ENCODE assay signal across 22 cellular contexts in the genomic region with DNA sequence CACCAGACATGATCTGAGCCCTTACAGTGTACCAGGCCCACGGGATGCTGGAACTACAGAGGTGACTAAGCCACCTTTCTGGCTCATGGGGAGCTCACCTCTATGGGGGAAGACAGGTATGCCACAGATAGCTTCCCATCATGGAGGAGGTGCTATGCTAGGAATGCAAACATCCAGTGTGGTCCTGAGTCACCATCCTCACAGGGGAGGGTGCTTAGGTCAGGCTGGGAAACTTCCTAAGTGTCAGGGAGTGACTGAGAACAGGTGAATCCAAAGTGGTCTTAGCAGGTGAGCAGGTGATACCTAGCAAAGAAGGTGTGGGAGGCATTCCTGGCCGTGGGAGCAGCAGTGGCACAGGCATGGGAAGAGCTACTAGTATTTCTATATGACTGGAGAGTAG. TPM values are rescaled to one million over a fixed set of nuclear protein-coding genes. Genes with fewer than 3 reads are reported as not detected.
DNase-seq lines count a peak whose midpoint lies in the region; ATAC-seq, FAIRE-seq and TF ChIP-seq lines count a peak whose summit lies in the region.
"Had no signal": no experiment of that assay in that cellular context is flagged by ENCODE, and none has a peak within 500 bp of the region (broad histone marks: within the 10 kb centered on the region; RNA-seq: fewer than 3 reads in every experiment).

No MANE protein-coding gene starts in this region.

- H3K9me3 Mint-ChIP-seq in stimulated activated naive CD8-positive, alpha-beta T cell treated with anti-CD3 and anti-CD28 coated beads, Interleukin-15, Interleukin-2, amounts not matched to agents 100 ng/mL and 50 ng/mL, for 24 hours = no peaks in the 10 kb centered on the region
- H3K9me3 Mint-ChIP-seq in stimulated activated naive CD8-positive, alpha-beta T cell treated with anti-CD3 and anti-CD28 coated beads, Interleukin-15, amount 100 ng/mL, for 72 hours = no peaks in the 10 kb centered on the region
- H3K9me3 Mint-ChIP-seq in natural killer cell treated with Interleukin-12 subunit alpha and Interleukin-12 subunit beta and Interleukin-15 and Interleukin-18, amount 100 ng/mL, for 72 hours = no peaks in the 10 kb centered on the region
- H3K9me3 Mint-ChIP-seq: mesothelial cell of epicardium, neural progenitor cell had no signal

- no peak overlapping the region for H3K4me3 Mint-ChIP-seq in stimulated activated naive CD8-positive, alpha-beta T cell treated with anti-CD3 and anti-CD28 coated beads, Interleukin-15, Interleukin-2, amounts not matched to agents 100 ng/mL and 50 ng/mL, for 24 hours
- H3K4me3 Mint-ChIP-seq in stimulated activated naive CD8-positive, alpha-beta T cell treated with anti-CD3 and anti-CD28 coated beads, Interleukin-15, amount 100 ng/mL, for 72 hours = no peak overlapping the region
- H3K4me3 Mint-ChIP-seq in natural killer cell treated with Interleukin-12 subunit alpha and Interleukin-12 subunit beta and Interleukin-15 and Interleukin-18, amount 100 ng/mL, for 72 hours = no peak overlapping the region
- H3K4me3 Mint-ChIP-seq: activated CD4-positive, alpha-beta T cell treated with anti-CD3 and anti-CD28 coated beads for 36 hours; mesothelial cell of epicardium; neural progenitor cell had no signal

- H3K9me3 ChIP-seq in RWPE2 (ENCODE audit: severe bottlenecking) = no peaks in the 10 kb centered on the region
- H3K9me3 ChIP-seq in keratinocyte (ENCODE audit: control insufficient read depth, low read depth, low read length) = no peaks in the 10 kb centered on the region

- DNase-seq in stimulated activated naive CD8-positive, alpha-beta T cell treated with anti-CD3 and anti-CD28 coated beads, Interleukin-15, amount 100 ng/mL, for 72 hours = no peak
- DNase-seq in RWPE2 (ENCODE audit: low spot score) (no peak), keratinocyte (ENCODE audit: low read depth, low spot score) (peak; percentile 83), NCI-H82 (lab: John Stamatoyannopoulos, UW) (no peak), Right ventricle myocardium inferior (ENCODE audit: missing footprints) (no peak)
- DNase-seq in natural killer cell treated with Interleukin-12 subunit alpha and Interleukin-12 subunit beta and Interleukin-15 and Interleukin-18, amount 100 ng/mL, for 72 hours (ENCODE audit: low spot score) = no peak
- DNase-seq: activated CD4-positive, alpha-beta T cell treated with anti-CD3 and anti-CD28 coated beads for 36 hours; activated CD8-positive, alpha-beta memory T cell treated with anti-CD3 and anti-CD28 coated beads, Interleukin-2, amount 50 U/mL, for 48 hours; effector CD4-positive, alpha-beta T cell; GM23248; Kasumi-1; NCI-H69; OCI-M1; T1000 had no signal

- peaks cover 19% of the 10 kb centered on the region for H3K36me3 Mint-ChIP-seq in stimulated activated naive CD8-positive, alpha-beta T cell treated with anti-CD3 and anti-CD28 coated beads, Interleukin-15, Interleukin-2, amounts not matched to agents 100 ng/mL and 50 ng/mL, for 24 hours (ENCODE audit: low read depth)
- H3K36me3 Mint-ChIP-seq in natural killer cell treated with Interleukin-12 subunit alpha and Interleukin-12 subunit beta and Interleukin-15 and Interleukin-18, amount 100 ng/mL, for 72 hours = no peaks in the 10 kb centered on the region
- H3K36me3 Mint-ChIP-seq: mesothelial cell of epicardium, neural progenitor cell had no signal

- dilution Hi-C loops in keratinocyte (cut with MboI; ENCODE audit: extremely low pct_ligation_motif_present, low sequenced_read_pairs) = no loop called here

- no peaks in the 10 kb centered on the region for H3K36me3 ChIP-seq in RWPE2 (ENCODE audit: low read depth)
- H3K36me3 ChIP-seq in keratinocyte (ENCODE audit: control insufficient read depth in 2 of 2, extremely low read depth in 1 of 2, insufficient read depth in 2 of 2, low read length in 2 of 2) = peaks cover 5 to 12% of the 10 kb centered on the region in 2 experiments
- H3K36me3 ChIP-seq: cardiac muscle cell, neural progenitor cell had no signal

- no peak overlapping the region for H3K4me2 ChIP-seq in keratinocyte (ENCODE audit: control insufficient read depth, extremely low read depth, insufficient read depth, low read depth, low read length)
- H3K4me2 ChIP-seq: neural progenitor cell had no signal

- no peaks in the 10 kb centered on the region for H3K27me3 Mint-ChIP-seq in stimulated activated naive CD8-positive, alpha-beta T cell treated with anti-CD3 and anti-CD28 coated beads, Interleukin-15, Interleukin-2, amounts not matched to agents 100 ng/mL and 50 ng/mL, for 24 hours
- H3K27me3 Mint-ChIP-seq in stimulated activated naive CD8-positive, alpha-beta T cell treated with anti-CD3 and anti-CD28 coated beads, Interleukin-15, amount 100 ng/mL, for 72 hours = no peaks in the 10 kb centered on the region
- H3K27me3 Mint-ChIP-seq in natural killer cell treated with Interleukin-12 subunit alpha and Interleukin-12 subunit beta and Interleukin-15 and Interleukin-18, amount 100 ng/mL, for 72 hours = no peaks in the 10 kb centered on the region
- H3K27me3 Mint-ChIP-seq: activated CD4-positive, alpha-beta T cell treated with anti-CD3 and anti-CD28 coated beads for 36 hours had no signal

- peaks cover 52% of the 10 kb centered on the region for H3K4me1 Mint-ChIP-seq in stimulated activated naive CD8-positive, alpha-beta T cell treated with anti-CD3 and anti-CD28 coated beads, Interleukin-15, Interleukin-2, amounts not matched to agents 100 ng/mL and 50 ng/mL, for 24 hours (ENCODE audit: low read depth)
- H3K4me1 Mint-ChIP-seq in stimulated activated naive CD8-positive, alpha-beta T cell treated with anti-CD3 and anti-CD28 coated beads, Interleukin-15, amount 100 ng/mL, for 72 hours = peaks cover 58% of the 10 kb centered on the region
- peaks cover 24 to 48% of the 10 kb centered on the region in 2 donors for H3K4me1 Mint-ChIP-seq in natural killer cell treated with Interleukin-12 subunit alpha and Interleukin-12 subunit beta and Interleukin-15 and Interleukin-18, amount 100 ng/mL, for 72 hours (ENCODE audit: low read depth in 2 of 2)
- H3K4me1 Mint-ChIP-seq: neural progenitor cell had no signal

- intact Hi-C loops in Right ventricle myocardium inferior (cut with DNase I) = no loop called here

- FAIRE-seq in keratinocyte (lab: Jason Lieb, UNC) = peak; percentile 74
- FAIRE-seq: G401.6, GM12891 had no signal

- H3K27me3 ChIP-seq in RWPE2 (ENCODE audit: insufficient read depth, poor library complexity, severe bottlenecking) (no peaks in the 10 kb centered on the region), keratinocyte (ENCODE audit: control insufficient read depth, extremely low read depth, insufficient read depth, low read length) (no peaks in the 10 kb centered on the region)
- H3K27me3 ChIP-seq: cardiac muscle cell had no signal

- H3K4me3 ChIP-seq in RWPE2 (ENCODE audit: severe bottlenecking) = no peak overlapping the region
- no peak overlapping the region for H3K4me3 ChIP-seq in keratinocyte (ENCODE audit: control insufficient read depth in 2 of 3, extremely low read depth in 1 of 3, insufficient read depth in 2 of 3, low read depth in 1 of 3, low read length in 3 of 3)
- H3K4me3 ChIP-seq: cardiac muscle cell, GM23248, neural progenitor cell, SK-N-MC had no signal

- H3K9ac ChIP-seq in keratinocyte (ENCODE audit: control insufficient read depth, extremely low read depth, insufficient read depth, low read length) = no peak overlapping the region
- H3K9ac ChIP-seq: GM23248, neural progenitor cell had no signal

- TF ChIP-seq CTCF in RWPE2 (IDR thresholded peaks at IDR 0.05; ENCODE audit: poor library complexity, severe bottlenecking) (no peak), keratinocyte (optimal IDR thresholded peaks at IDR 0.05 in 1 of 3, IDR thresholded peaks at IDR 0.05 in 1 of 3, conservative IDR thresholded peaks at IDR 0.05 in 1 of 3; ENCODE audit: extremely low read depth in 1 of 3, insufficient read depth in 2 of 3, low read length in 3 of 3) (no peak)

- H3K9me1 ChIP-seq in keratinocyte (ENCODE audit: control insufficient read depth, extremely low read depth, insufficient read depth, low read length) = no peaks in the 10 kb centered on the region

- H3K4me1 ChIP-seq in RWPE2 (ENCODE audit: insufficient read depth, poor library complexity, severe bottlenecking) = peaks cover 16% of the 10 kb centered on the region
- peaks cover 17% of the 10 kb centered on the region for H3K4me1 ChIP-seq in keratinocyte (ENCODE audit: control insufficient read depth, extremely low read depth, insufficient read depth, low read length)

- H3K79me2 ChIP-seq in keratinocyte (ENCODE audit: control insufficient read depth, insufficient read depth, low read length) = no peaks in the 10 kb centered on the region

- H3K27ac Mint-ChIP-seq in stimulated activated naive CD8-positive, alpha-beta T cell treated with anti-CD3 and anti-CD28 coated beads, Interleukin-15, Interleukin-2, amounts not matched to agents 100 ng/mL and 50 ng/mL, for 24 hours = peak overlapping the region; percentile 52
- no peak overlapping the region for H3K27ac Mint-ChIP-seq in stimulated activated naive CD8-positive, alpha-beta T cell treated with anti-CD3 and anti-CD28 coated beads, Interleukin-15, amount 100 ng/mL, for 72 hours
- peak overlapping the region in 1 of 2 donors; percentile 95 for H3K27ac Mint-ChIP-seq in natural killer cell treated with Interleukin-12 subunit alpha and Interleukin-12 subunit beta and Interleukin-15 and Interleukin-18, amount 100 ng/mL, for 72 hours
- H3K27ac Mint-ChIP-seq: activated CD4-positive, alpha-beta T cell treated with anti-CD3 and anti-CD28 coated beads for 36 hours; mesothelial cell of epicardium; neural progenitor cell had no signal

- H2AFZ ChIP-seq in keratinocyte (ENCODE audit: control insufficient read depth, low read length) = no peak overlapping the region
- H2AFZ ChIP-seq: GM23248, neural progenitor cell had no signal

- no peaks in the 10 kb centered on the region for H4K20me1 ChIP-seq in keratinocyte (ENCODE audit: control insufficient read depth, extremely low read depth, insufficient read depth, low read length)

- H3K27ac ChIP-seq in RWPE2 (ENCODE audit: poor library complexity, severe bottlenecking) = no peak overlapping the region
- no peak overlapping the region for H3K27ac ChIP-seq in keratinocyte (ENCODE audit: control insufficient read depth, insufficient read depth, low read length)
- H3K27ac ChIP-seq: cardiac muscle cell, GM23248, neural progenitor cell, SK-N-MC had no signal

- ATAC-seq in stimulated activated naive CD8-positive, alpha-beta T cell treated with anti-CD3 and anti-CD28 coated beads, Interleukin-15, amount 100 ng/mL, for 72 hours = no peak
- ATAC-seq in RWPE2 (ENCODE audit: low read depth) (peak; percentile 94), GM21825 (IDR thresholded peaks at IDR 0.05; ENCODE audit: unreplicated experiment) (no peak), Right ventricle myocardium inferior (no peak)
- ATAC-seq in natural killer cell treated with Interleukin-12 subunit alpha and Interleukin-12 subunit beta and Interleukin-15 and Interleukin-18, amount 100 ng/mL, for 72 hours = no peak
- ATAC-seq: activated CD4-positive, alpha-beta T cell treated with anti-CD3 and anti-CD28 coated beads for 36 hours had no signal

RNA-seq across cellular contexts. Expression of a gene that starts 8.6 kb away (rescaled TPM):
- polyA plus RNA-seq in keratinocyte = 2.1 to 2.5 TPM (median 2.4 TPM) in 3 replicates
- 16.8 TPM for polyA plus RNA-seq in keratinocyte (2011; ENCODE audit: low read depth)
- polyA plus RNA-seq in keratinocyte (2011; cell fraction: cytosol; rRNA removed) = 2.6 and 3.1 TPM in 2 replicates
- polyA plus RNA-seq in keratinocyte (2011; cell fraction: nucleus; rRNA removed) = 5.8 and 5.9 TPM in 2 replicates
- polyA plus RNA-seq in keratinocyte (2012; ENCODE audit: low replicate concordance) = 2.0 and 28.9 TPM in 2 replicates
- polyA minus RNA-seq in keratinocyte = 3.2 to 6.7 TPM (median 3.9 TPM) in 3 replicates
- polyA minus RNA-seq in keratinocyte (2011; cell fraction: cytosol; rRNA and poly(A)+ RNA removed) = 4.4 TPM
- polyA minus RNA-seq in keratinocyte (2011; cell fraction: nucleus; rRNA and poly(A)+ RNA removed) = 3.1 and 6.7 TPM in 2 replicates
- 100 to 1,000 TPM; 178 to 260 TPM for total RNA-seq in natural killer cell treated with Interleukin-12 subunit alpha and Interleukin-12 subunit beta and Interleukin-15 and Interleukin-18, amount 100 ng/mL, for 72 hours
- 5.3 TPM for total RNA-seq in Right ventricle myocardium inferior

RNA-seq across cellular contexts. Expression of a gene that starts 28.4 kb away (rescaled TPM):
- polyA plus RNA-seq in keratinocyte = 8.2 to 10.5 TPM (median 8.9 TPM) in 3 replicates
- polyA plus RNA-seq in keratinocyte (2011; ENCODE audit: low read depth) = 2.0 TPM
- polyA plus RNA-seq in keratinocyte (2011; cell fraction: cytosol; rRNA removed) = 6.3 and 9.3 TPM in 2 replicates
- 12.2 and 13.0 TPM in 2 replicates for polyA plus RNA-seq in keratinocyte (2011; cell fraction: nucleus; rRNA removed)
- 3.1 and 11.8 TPM in 2 replicates for polyA plus RNA-seq in keratinocyte (2012; ENCODE audit: low replicate concordance)
- polyA minus RNA-seq in keratinocyte = 14.6 to 17.9 TPM (median 14.9 TPM) in 3 replicates
- 9.4 TPM for polyA minus RNA-seq in keratinocyte (2011; cell fraction: cytosol; rRNA and poly(A)+ RNA removed)
- 7.8 and 9.0 TPM in 2 replicates for polyA minus RNA-seq in keratinocyte (2011; cell fraction: nucleus; rRNA and poly(A)+ RNA removed)
- total RNA-seq in natural killer cell treated with Interleukin-12 subunit alpha and Interleukin-12 subunit beta and Interleukin-15 and Interleukin-18, amount 100 ng/mL, for 72 hours = 10 to 100 TPM; 50.8 to 53.3 TPM
- 0.62 TPM for total RNA-seq in Right ventricle myocardium inferior

Comparison
In these comparisons a context has a peak if more than half of its experiments do, and no peak if none do; other contexts are left out.
1. RNA of a gene that starts 8.6 kb away (total RNA-seq): 178 to 260 TPM in natural killer cell treated with Interleukin-12 subunit alpha and Interleukin-12 subunit beta and Interleukin-15 and Interleukin-18, amount 100 ng/mL, for 72 hours; 5.3 TPM in Right ventricle myocardium inferior (single experiment); every median in the first group is over 10 times any median in the second.
2. RNA of a gene that starts 28.4 kb away (total RNA-seq): 50.8 to 53.3 TPM in natural killer cell treated with Interleukin-12 subunit alpha and Interleukin-12 subunit beta and Interleukin-15 and Interleukin-18, amount 100 ng/mL, for 72 hours; 0.62 TPM in Right ventricle myocardium inferior (single experiment); every median in the first group is over 10 times any median in the second.